8 cellular contexts compared by ENCODE assay signal in genomic region chr11:121655481-121656332, GRCh38.
DNase-seq lines count a peak whose midpoint lies in the region; ATAC-seq lines count a peak whose summit lies in the region.

No MANE protein-coding gene starts in this region.

- DNase-seq in AG20443 (ENCODE audit: low spot score) (peak; percentile 92), NCI-H460 (ENCODE audit: extremely low read depth, low read depth) (peak; percentile 60), dedifferentiated amniotic fluid mesenchymal stem cell (ENCODE audit: extremely low spot score) (peak; percentile 99), left lobe of liver (ENCODE audit: low spot score) (peak; percentile 89)
- peak; percentile 63 for DNase-seq in activated CD4-positive, alpha-beta T cell treated with anti-CD3 and anti-CD28 coated beads, Interleukin-2, amount 50 U/mL, for 1 hour
- DNase-seq in stimulated activated CD4-positive, alpha-beta T cell treated with anti-CD3 and anti-CD28 coated beads, Interleukin-2, amount 100 ng/mL, for 24 hours, result peak; percentile 75 to 81

- peak; percentile 93 for ATAC-seq in GM19023 (IDR thresholded peaks at IDR 0.05; ENCODE audit: unreplicated experiment)
- peak; percentile 91 for ATAC-seq in HG03280 (IDR thresholded peaks at IDR 0.05; ENCODE audit: unreplicated experiment)
- peak; percentile 95 for ATAC-seq in left lobe of liver

Comparison
In these comparisons a context has a peak if more than half of its experiments do, and no peak if none do; other contexts are left out.
1. Peak in every context shown above with its lines: DNase-seq and ATAC-seq.